ENCODE assay signal across 1 cellular context in the genomic region with DNA sequence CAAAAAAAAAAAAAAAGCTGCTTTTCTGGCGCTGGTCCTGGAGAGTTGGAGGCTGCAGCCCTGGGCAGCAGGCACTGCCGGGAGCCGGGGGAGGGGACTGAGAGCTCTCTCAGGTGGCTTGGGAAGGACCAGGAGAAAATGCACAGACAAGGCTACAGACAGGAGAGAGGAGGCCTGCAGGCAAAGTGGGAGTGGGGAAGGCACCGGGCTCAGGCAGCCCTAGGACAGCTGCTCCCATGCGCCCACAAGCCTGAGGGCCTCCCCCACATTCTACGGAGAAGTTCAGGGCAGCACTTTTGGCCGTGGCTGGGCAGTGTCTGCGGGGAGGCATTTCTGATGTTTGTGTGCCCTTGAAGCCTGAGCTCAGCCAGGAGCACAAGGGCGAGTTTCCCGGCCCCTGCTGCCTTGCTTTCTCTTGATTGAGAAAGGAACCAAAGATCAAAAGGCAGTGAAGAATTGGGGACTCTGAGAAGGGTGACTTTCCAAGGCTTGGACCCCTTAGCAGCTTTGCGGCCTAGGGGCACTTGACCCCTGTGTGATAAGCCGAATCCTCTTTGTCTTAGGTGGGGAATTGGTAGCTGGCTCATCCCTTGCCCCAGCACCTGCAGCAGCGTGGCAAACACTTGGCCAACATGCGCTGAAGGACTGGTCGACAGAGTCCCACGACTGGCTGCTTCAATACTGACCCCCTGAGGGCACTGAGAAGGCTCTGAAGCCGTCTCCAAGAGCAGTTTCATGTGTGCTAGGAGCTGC.
A peak's percentile ranks its signal among the peaks of the same experiment; 100 is the strongest.
TF ChIP-seq lines count a peak whose summit lies in the region.

No MANE protein-coding gene starts in this region.

TF ChIP-seq in K562, 482 proteins besides CTCF, POLR2A, EP300 and RAD21 (continued from another document and continues in another):
- TF ChIP-seq, protein P1, sequence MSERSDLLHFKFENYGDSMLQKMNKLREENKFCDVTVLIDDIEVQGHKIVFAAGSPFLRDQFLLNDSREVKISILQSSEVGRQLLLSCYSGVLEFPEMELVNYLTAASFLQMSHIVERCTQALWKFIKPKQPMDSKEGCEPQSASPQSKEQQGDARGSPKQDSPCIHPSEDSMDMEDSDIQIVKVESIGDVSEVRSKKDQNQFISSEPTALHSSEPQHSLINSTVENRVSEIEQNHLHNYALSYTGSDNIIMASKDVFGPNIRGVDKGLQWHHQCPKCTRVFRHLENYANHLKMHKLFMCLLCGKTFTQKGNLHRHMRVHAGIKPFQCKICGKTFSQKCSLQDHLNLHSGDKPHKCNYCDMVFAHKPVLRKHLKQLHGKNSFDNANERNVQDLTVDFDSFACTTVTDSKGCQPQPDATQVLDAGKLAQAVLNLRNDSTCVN (CRISPR knock-in tag; IDR thresholded peaks at IDR 0.05) = no peak
- TF ChIP-seq EZH2 (IDR thresholded peaks at IDR 0.05; ENCODE audit: borderline replicate concordance, low read depth, low read length) (no peak), ZC3H4 (CRISPR knock-in tag; IDR thresholded peaks at IDR 0.05; ENCODE audit: borderline replicate concordance) (peak; percentile 78), POLR2AphosphoS2 (IDR thresholded peaks at IDR 0.05; ENCODE audit: low read length) (no peak), ZNF140 (CRISPR knock-in tag; IDR thresholded peaks at IDR 0.05) (no peak), BACH1 (tag; IDR thresholded peaks at IDR 0.05) (no peak), SNRNP70 (optimal IDR thresholded peaks at IDR 0.05; ENCODE audit: low read depth, low read length) (peak; percentile 20), MYC (IDR thresholded peaks at IDR 0.05; ENCODE audit: low read depth, low read length) (peak; percentile 41; the same call in 1 of the 2 replicates), MYC (CRISPR knock-in tag; IDR thresholded peaks at IDR 0.05; ENCODE audit: borderline replicate concordance, low read depth) (no peak), MYNN (IDR thresholded peaks at IDR 0.05) (no peak), MYNN (CRISPR knock-in tag; IDR thresholded peaks at IDR 0.05) (no peak), TEAD4 (IDR thresholded peaks at IDR 0.05; ENCODE audit: low read length) (no peak), TEAD4 (CRISPR knock-in tag; IDR thresholded peaks at IDR 0.05; ENCODE audit: borderline replicate concordance) (0 out of 2 replicates have a peak, but pooled peaks have one; percentile 14), BHLHE40 (IDR thresholded peaks at IDR 0.05; ENCODE audit: low read length) (peak; percentile 15; the same call in 1 of the 2 replicates), KLF1 (tag; IDR thresholded peaks at IDR 0.05) (peak; percentile 69), TCF3 (CRISPR knock-in tag; IDR thresholded peaks at IDR 0.05) (no peak), MCM5 (IDR thresholded peaks at IDR 0.05; ENCODE audit: low read depth) (no peak), FOXP1 (CRISPR knock-in tag; IDR thresholded peaks at IDR 0.05) (0 out of 2 replicates have a peak, but pooled peaks have one; percentile 28), RBBP5 (IDR thresholded peaks at IDR 0.05; ENCODE audit: borderline replicate concordance, insufficient read depth, low read length, poor library complexity, severe bottlenecking) (no peak), ZBTB1 (CRISPR knock-in tag; IDR thresholded peaks at IDR 0.05; ENCODE audit: borderline replicate concordance, low read depth) (peak; percentile 32; the same call in 1 of the 2 replicates), RB1 (IDR thresholded peaks at IDR 0.05; ENCODE audit: low read depth) (0 out of 2 replicates have a peak, but pooled peaks have one; percentile 9), ZNF146 (CRISPR knock-in tag; IDR thresholded peaks at IDR 0.05; ENCODE audit: unreplicated experiment) (no peak), TARDBP (IDR thresholded peaks at IDR 0.05) (no peak), MTF1 (CRISPR knock-in tag; IDR thresholded peaks at IDR 0.05; ENCODE audit: borderline replicate concordance) (0 out of 2 replicates have a peak, but pooled peaks have one; percentile 5), ZBTB7A (IDR thresholded peaks at IDR 0.05; ENCODE audit: borderline replicate concordance, control insufficient read depth, low read depth, low read length) (peak; percentile 8; the same call in 1 of the 2 replicates), RBFOX2 (IDR thresholded peaks at IDR 0.05; ENCODE audit: low read depth, low read length) (peak; percentile 25; the same call in 1 of the 2 replicates), RUNX1 (IDR thresholded peaks at IDR 0.05; ENCODE audit: low read depth) (0 out of 2 replicates have a peak, but pooled peaks have one; percentile 17), SMC3 (conservative IDR thresholded peaks at IDR 0.05; ENCODE audit: insufficient read depth, low read depth, low read length) (0 out of 2 replicates have a peak, but pooled peaks have one; percentile 14)
- TF ChIP-seq, protein P2, sequence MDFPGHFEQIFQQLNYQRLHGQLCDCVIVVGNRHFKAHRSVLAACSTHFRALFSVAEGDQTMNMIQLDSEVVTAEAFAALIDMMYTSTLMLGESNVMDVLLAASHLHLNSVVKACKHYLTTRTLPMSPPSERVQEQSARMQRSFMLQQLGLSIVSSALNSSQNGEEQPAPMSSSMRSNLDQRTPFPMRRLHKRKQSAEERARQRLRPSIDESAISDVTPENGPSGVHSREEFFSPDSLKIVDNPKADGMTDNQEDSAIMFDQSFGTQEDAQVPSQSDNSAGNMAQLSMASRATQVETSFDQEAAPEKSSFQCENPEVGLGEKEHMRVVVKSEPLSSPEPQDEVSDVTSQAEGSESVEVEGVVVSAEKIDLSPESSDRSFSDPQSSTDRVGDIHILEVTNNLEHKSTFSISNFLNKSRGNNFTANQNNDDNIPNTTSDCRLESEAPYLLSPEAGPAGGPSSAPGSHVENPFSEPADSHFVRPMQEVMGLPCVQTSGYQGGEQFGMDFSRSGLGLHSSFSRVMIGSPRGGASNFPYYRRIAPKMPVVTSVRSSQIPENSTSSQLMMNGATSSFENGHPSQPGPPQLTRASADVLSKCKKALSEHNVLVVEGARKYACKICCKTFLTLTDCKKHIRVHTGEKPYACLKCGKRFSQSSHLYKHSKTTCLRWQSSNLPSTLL (IDR thresholded peaks at IDR 0.05) = no peak
- TF ChIP-seq, protein P3, sequence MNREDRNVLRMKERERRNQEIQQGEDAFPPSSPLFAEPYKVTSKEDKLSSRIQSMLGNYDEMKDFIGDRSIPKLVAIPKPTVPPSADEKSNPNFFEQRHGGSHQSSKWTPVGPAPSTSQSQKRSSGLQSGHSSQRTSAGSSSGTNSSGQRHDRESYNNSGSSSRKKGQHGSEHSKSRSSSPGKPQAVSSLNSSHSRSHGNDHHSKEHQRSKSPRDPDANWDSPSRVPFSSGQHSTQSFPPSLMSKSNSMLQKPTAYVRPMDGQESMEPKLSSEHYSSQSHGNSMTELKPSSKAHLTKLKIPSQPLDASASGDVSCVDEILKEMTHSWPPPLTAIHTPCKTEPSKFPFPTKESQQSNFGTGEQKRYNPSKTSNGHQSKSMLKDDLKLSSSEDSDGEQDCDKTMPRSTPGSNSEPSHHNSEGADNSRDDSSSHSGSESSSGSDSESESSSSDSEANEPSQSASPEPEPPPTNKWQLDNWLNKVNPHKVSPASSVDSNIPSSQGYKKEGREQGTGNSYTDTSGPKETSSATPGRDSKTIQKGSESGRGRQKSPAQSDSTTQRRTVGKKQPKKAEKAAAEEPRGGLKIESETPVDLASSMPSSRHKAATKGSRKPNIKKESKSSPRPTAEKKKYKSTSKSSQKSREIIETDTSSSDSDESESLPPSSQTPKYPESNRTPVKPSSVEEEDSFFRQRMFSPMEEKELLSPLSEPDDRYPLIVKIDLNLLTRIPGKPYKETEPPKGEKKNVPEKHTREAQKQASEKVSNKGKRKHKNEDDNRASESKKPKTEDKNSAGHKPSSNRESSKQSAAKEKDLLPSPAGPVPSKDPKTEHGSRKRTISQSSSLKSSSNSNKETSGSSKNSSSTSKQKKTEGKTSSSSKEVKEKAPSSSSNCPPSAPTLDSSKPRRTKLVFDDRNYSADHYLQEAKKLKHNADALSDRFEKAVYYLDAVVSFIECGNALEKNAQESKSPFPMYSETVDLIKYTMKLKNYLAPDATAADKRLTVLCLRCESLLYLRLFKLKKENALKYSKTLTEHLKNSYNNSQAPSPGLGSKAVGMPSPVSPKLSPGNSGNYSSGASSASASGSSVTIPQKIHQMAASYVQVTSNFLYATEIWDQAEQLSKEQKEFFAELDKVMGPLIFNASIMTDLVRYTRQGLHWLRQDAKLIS (CRISPR knock-in tag; IDR thresholded peaks at IDR 0.05) = 0 out of 2 replicates have a peak, but pooled peaks have one; percentile 31
- TF ChIP-seq, protein P4, sequence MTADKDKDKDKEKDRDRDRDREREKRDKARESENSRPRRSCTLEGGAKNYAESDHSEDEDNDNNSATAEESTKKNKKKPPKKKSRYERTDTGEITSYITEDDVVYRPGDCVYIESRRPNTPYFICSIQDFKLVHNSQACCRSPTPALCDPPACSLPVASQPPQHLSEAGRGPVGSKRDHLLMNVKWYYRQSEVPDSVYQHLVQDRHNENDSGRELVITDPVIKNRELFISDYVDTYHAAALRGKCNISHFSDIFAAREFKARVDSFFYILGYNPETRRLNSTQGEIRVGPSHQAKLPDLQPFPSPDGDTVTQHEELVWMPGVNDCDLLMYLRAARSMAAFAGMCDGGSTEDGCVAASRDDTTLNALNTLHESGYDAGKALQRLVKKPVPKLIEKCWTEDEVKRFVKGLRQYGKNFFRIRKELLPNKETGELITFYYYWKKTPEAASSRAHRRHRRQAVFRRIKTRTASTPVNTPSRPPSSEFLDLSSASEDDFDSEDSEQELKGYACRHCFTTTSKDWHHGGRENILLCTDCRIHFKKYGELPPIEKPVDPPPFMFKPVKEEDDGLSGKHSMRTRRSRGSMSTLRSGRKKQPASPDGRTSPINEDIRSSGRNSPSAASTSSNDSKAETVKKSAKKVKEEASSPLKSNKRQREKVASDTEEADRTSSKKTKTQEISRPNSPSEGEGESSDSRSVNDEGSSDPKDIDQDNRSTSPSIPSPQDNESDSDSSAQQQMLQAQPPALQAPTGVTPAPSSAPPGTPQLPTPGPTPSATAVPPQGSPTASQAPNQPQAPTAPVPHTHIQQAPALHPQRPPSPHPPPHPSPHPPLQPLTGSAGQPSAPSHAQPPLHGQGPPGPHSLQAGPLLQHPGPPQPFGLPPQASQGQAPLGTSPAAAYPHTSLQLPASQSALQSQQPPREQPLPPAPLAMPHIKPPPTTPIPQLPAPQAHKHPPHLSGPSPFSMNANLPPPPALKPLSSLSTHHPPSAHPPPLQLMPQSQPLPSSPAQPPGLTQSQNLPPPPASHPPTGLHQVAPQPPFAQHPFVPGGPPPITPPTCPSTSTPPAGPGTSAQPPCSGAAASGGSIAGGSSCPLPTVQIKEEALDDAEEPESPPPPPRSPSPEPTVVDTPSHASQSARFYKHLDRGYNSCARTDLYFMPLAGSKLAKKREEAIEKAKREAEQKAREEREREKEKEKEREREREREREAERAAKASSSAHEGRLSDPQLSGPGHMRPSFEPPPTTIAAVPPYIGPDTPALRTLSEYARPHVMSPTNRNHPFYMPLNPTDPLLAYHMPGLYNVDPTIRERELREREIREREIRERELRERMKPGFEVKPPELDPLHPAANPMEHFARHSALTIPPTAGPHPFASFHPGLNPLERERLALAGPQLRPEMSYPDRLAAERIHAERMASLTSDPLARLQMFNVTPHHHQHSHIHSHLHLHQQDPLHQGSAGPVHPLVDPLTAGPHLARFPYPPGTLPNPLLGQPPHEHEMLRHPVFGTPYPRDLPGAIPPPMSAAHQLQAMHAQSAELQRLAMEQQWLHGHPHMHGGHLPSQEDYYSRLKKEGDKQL (CRISPR knock-in tag; IDR thresholded peaks at IDR 0.05; ENCODE audit: borderline replicate concordance) = 0 out of 2 replicates have a peak, but pooled peaks have one; percentile 93
- TF ChIP-seq, protein P5, sequence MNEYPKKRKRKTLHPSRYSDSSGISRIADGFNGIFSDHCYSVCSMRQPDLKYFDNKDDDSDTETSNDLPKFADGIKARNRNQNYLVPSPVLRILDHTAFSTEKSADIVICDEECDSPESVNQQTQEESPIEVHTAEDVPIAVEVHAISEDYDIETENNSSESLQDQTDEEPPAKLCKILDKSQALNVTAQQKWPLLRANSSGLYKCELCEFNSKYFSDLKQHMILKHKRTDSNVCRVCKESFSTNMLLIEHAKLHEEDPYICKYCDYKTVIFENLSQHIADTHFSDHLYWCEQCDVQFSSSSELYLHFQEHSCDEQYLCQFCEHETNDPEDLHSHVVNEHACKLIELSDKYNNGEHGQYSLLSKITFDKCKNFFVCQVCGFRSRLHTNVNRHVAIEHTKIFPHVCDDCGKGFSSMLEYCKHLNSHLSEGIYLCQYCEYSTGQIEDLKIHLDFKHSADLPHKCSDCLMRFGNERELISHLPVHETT (CRISPR knock-in tag; conservative IDR thresholded peaks at IDR 0.05 in 1 of 2, IDR thresholded peaks at IDR 0.05 in 1 of 2) = peak in 1 of 2 experiments; percentile 74; a peak in 1 of 4 replicates
- TF ChIP-seq, protein P6, sequence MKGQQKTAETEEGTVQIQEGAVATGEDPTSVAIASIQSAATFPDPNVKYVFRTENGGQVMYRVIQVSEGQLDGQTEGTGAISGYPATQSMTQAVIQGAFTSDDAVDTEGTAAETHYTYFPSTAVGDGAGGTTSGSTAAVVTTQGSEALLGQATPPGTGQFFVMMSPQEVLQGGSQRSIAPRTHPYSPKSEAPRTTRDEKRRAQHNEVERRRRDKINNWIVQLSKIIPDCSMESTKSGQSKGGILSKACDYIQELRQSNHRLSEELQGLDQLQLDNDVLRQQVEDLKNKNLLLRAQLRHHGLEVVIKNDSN (CRISPR knock-in tag; IDR thresholded peaks at IDR 0.05) = peak; percentile 39
- TF ChIP-seq, protein P7, sequence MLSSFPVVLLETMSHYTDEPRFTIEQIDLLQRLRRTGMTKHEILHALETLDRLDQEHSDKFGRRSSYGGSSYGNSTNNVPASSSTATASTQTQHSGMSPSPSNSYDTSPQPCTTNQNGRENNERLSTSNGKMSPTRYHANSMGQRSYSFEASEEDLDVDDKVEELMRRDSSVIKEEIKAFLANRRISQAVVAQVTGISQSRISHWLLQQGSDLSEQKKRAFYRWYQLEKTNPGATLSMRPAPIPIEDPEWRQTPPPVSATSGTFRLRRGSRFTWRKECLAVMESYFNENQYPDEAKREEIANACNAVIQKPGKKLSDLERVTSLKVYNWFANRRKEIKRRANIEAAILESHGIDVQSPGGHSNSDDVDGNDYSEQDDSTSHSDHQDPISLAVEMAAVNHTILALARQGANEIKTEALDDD (IDR thresholded peaks at IDR 0.05) = no peak
- TF ChIP-seq, protein P8, sequence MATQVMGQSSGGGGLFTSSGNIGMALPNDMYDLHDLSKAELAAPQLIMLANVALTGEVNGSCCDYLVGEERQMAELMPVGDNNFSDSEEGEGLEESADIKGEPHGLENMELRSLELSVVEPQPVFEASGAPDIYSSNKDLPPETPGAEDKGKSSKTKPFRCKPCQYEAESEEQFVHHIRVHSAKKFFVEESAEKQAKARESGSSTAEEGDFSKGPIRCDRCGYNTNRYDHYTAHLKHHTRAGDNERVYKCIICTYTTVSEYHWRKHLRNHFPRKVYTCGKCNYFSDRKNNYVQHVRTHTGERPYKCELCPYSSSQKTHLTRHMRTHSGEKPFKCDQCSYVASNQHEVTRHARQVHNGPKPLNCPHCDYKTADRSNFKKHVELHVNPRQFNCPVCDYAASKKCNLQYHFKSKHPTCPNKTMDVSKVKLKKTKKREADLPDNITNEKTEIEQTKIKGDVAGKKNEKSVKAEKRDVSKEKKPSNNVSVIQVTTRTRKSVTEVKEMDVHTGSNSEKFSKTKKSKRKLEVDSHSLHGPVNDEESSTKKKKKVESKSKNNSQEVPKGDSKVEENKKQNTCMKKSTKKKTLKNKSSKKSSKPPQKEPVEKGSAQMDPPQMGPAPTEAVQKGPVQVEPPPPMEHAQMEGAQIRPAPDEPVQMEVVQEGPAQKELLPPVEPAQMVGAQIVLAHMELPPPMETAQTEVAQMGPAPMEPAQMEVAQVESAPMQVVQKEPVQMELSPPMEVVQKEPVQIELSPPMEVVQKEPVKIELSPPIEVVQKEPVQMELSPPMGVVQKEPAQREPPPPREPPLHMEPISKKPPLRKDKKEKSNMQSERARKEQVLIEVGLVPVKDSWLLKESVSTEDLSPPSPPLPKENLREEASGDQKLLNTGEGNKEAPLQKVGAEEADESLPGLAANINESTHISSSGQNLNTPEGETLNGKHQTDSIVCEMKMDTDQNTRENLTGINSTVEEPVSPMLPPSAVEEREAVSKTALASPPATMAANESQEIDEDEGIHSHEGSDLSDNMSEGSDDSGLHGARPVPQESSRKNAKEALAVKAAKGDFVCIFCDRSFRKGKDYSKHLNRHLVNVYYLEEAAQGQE (CRISPR knock-in tag; IDR thresholded peaks at IDR 0.05; ENCODE audit: low read depth) = 0 out of 2 replicates have a peak, but pooled peaks have one; percentile 4
